In the genomic region with DNA sequence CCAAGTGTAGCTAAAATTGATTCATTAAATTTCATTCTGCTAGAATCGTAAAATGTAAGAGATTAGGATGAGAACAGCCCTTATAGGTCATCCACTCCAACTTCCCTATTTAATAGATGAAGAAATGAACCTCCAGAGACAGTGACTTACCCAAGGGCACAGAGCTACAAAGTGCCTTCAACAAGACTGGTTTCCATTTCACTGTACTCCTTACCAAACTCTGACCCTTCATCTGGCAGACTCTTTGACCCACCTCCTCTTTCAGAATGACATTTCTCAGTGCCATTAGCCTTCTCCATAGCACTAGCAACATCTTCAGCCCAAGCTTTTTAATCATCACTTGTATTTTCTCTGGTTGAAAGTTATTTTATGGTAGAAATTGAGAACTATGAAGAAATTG, we compare ENCODE assay signal across 14 cellular contexts.
A peak's percentile ranks its signal among the peaks of the same experiment; 100 is the strongest.
DNase-seq lines count a peak whose midpoint lies in the region; ATAC-seq and TF ChIP-seq lines count a peak whose summit lies in the region.
"Had no signal": no experiment of that assay in that cellular context is flagged by ENCODE, and none has a peak within 500 bp of the region (broad histone marks: within the 10 kb centered on the region; RNA-seq: fewer than 3 reads in every experiment).

No MANE protein-coding gene starts in this region.

- H3K36me3 ChIP-seq in SK-N-SH (replicated peaks in 1 of 2; ENCODE audit: control insufficient read depth in 1 of 2, insufficient read depth in 2 of 2, low read length in 1 of 2) (peaks cover 58 to 70% of the 10 kb centered on the region in 2 experiments), MM.1S (replicated peaks; ENCODE audit: insufficient read depth, low read length) (no peaks in the 10 kb centered on the region)

- DNase-seq in AML-193 (lab: John Stamatoyannopoulos, UW) (peak; percentile 32 to 43), HFFc6 (no peak), right cardiac atrium (no peak), DMS53 treated with DMSO at 0.1 percent for 48 hours (lab: John Stamatoyannopoulos, UW; ENCODE audit: unreplicated experiment) (no peak), SK-N-SH (no peak), MM.1S (no peak)
- DNase-seq: activated CD8-positive, alpha-beta T cell treated with anti-CD3 and anti-CD28 coated beads for 36 hours; foreskin keratinocyte; kidney glomerular epithelial cell; NCI-H524 treated with DMSO at 0.1 percent for 48 hours; T-cell had no signal

- H3K9me3 Mint-ChIP-seq in HFFc6 = peaks cover 3% of the 10 kb centered on the region; the same call in 1 of the 2 replicates
- H3K9me3 Mint-ChIP-seq: activated CD8-positive, alpha-beta T cell treated with anti-CD3 and anti-CD28 coated beads for 36 hours; dendritic cell treated with granulocyte-macrophage colony-stimulating factor and Interleukin-4, amounts not matched to agents 40 ng/mL and 50 ng/mL, for 4 days; T-cell had no signal

- H4K20me1 ChIP-seq in SK-N-SH (ENCODE audit: insufficient read depth) = no peaks in the 10 kb centered on the region; the same call in 1 of the 2 replicates
- H4K20me1 ChIP-seq in MM.1S (ENCODE audit: insufficient read depth, low read length) = no peaks in the 10 kb centered on the region

- no peaks in the 10 kb centered on the region for H3K9me3 ChIP-seq in right cardiac atrium (ENCODE audit: control insufficient read depth, low read length)
- H3K9me3 ChIP-seq in SK-N-SH = no peaks in the 10 kb centered on the region
- H3K9me3 ChIP-seq in MM.1S (replicated peaks; ENCODE audit: insufficient read depth, low read length) = no peaks in the 10 kb centered on the region

- TF ChIP-seq EP300 in SK-N-SH (IDR thresholded peaks at IDR 0.05; ENCODE audit: borderline replicate concordance in 1 of 2, low read depth in 1 of 2, low read length in 1 of 2) = no peak

- intact Hi-C loops in right cardiac atrium (cut with DNase I) = no loop called here

- H2AFZ ChIP-seq in SK-N-SH (ENCODE audit: low read depth) (no peak overlapping the region), MM.1S (ENCODE audit: low read length) (no peak overlapping the region)

- 73% methylated on average over 1 of the region's 1 CpG for WGBS in right cardiac atrium
- 80% methylated on average over 1 of the region's 1 CpG for WGBS in SK-N-SH (ENCODE audit: low lambda C conversion rate)

- H3K4me3 ChIP-seq in right cardiac atrium (ENCODE audit: low read length) = no peak overlapping the region
- no peak overlapping the region for H3K4me3 ChIP-seq in SK-N-SH (ENCODE audit: low read depth in 2 of 2, low read length in 1 of 2)
- no peak overlapping the region for H3K4me3 ChIP-seq in MM.1S (ENCODE audit: low read length)

- H3K27me3 Mint-ChIP-seq in HFFc6 (ENCODE audit: insufficient read depth) = peaks cover 39% of the 10 kb centered on the region
- H3K27me3 Mint-ChIP-seq: activated CD8-positive, alpha-beta T cell treated with anti-CD3 and anti-CD28 coated beads for 36 hours; dendritic cell treated with granulocyte-macrophage colony-stimulating factor and Interleukin-4, amounts not matched to agents 40 ng/mL and 50 ng/mL, for 4 days; T-cell had no signal

- no peak for TF ChIP-seq RAD21 in SK-N-SH (IDR thresholded peaks at IDR 0.05; ENCODE audit: low read length)

- H3K27me3 ChIP-seq in right cardiac atrium (ENCODE audit: control insufficient read depth, insufficient read depth) (no peaks in the 10 kb centered on the region), SK-N-SH (ENCODE audit: insufficient read depth) (no peaks in the 10 kb centered on the region), MM.1S (replicated peaks; ENCODE audit: insufficient read depth, low read length) (no peaks in the 10 kb centered on the region)
- H3K27me3 ChIP-seq: foreskin keratinocyte had no signal

- peaks cover 75% of the 10 kb centered on the region for H3K36me3 Mint-ChIP-seq in HFFc6 (ENCODE audit: low read depth)

- H3K4me1 ChIP-seq in right cardiac atrium (ENCODE audit: control insufficient read depth, insufficient read depth, low read length) = no peaks in the 10 kb centered on the region
- no peaks in the 10 kb centered on the region; a peak in 1 of 4 replicates for H3K4me1 ChIP-seq in SK-N-SH (ENCODE audit: control insufficient read depth in 1 of 2, insufficient read depth in 2 of 2, low read depth in 1 of 2, low read length in 1 of 2)
- no peaks in the 10 kb centered on the region for H3K4me1 ChIP-seq in MM.1S (ENCODE audit: low read length)
- H3K4me1 ChIP-seq: foreskin keratinocyte had no signal

- H3K4me3 Mint-ChIP-seq in HFFc6 = peak overlapping the region; percentile 3; the same call in 1 of the 2 replicates
- H3K4me3 Mint-ChIP-seq: activated CD8-positive, alpha-beta T cell treated with anti-CD3 and anti-CD28 coated beads for 36 hours; dendritic cell treated with granulocyte-macrophage colony-stimulating factor and Interleukin-4, amounts not matched to agents 40 ng/mL and 50 ng/mL, for 4 days; T-cell had no signal

- CTCF ChIA-PET in SK-N-SH (lab: Yijun Ruan, JAX) = no interaction called here

- ATAC-seq in GM18861 (IDR thresholded peaks at IDR 0.05; ENCODE audit: unreplicated experiment) = peak; percentile 79
- peak; percentile 74 for ATAC-seq in HG03469 (IDR thresholded peaks at IDR 0.05; ENCODE audit: unreplicated experiment)
- no peak for ATAC-seq in right cardiac atrium
- ATAC-seq: activated CD8-positive, alpha-beta T cell treated with anti-CD3 and anti-CD28 coated beads for 36 hours; foreskin keratinocyte; T-cell had no signal

- peaks cover 38% of the 10 kb centered on the region for H3F3A ChIP-seq in SK-N-SH (replicated peaks; ENCODE audit: insufficient read depth)
- no peaks in the 10 kb centered on the region for H3F3A ChIP-seq in MM.1S (ENCODE audit: insufficient read depth, low read length)

- no peak for TF ChIP-seq CTCF in HFFc6 (IDR thresholded peaks at IDR 0.05)
- no peak for TF ChIP-seq CTCF in SK-N-SH (IDR thresholded peaks at IDR 0.05)
- TF ChIP-seq CTCF in MM.1S (IDR thresholded peaks at IDR 0.05; ENCODE audit: low read length) = no peak

- peak overlapping the region; percentile 25 for H3K27ac Mint-ChIP-seq in HFFc6
- H3K27ac Mint-ChIP-seq: activated CD8-positive, alpha-beta T cell treated with anti-CD3 and anti-CD28 coated beads for 36 hours; dendritic cell treated with granulocyte-macrophage colony-stimulating factor and Interleukin-4, amounts not matched to agents 40 ng/mL and 50 ng/mL, for 4 days; T-cell had no signal

- peaks cover 30% of the 10 kb centered on the region for H3K79me2 ChIP-seq in SK-N-SH (ENCODE audit: insufficient read depth)
- H3K79me2 ChIP-seq in MM.1S (ENCODE audit: low read length) = no peaks in the 10 kb centered on the region

- H3K4me2 ChIP-seq in SK-N-SH (no peak overlapping the region), MM.1S (ENCODE audit: low read depth, low read length) (no peak overlapping the region)

- peaks cover 54% of the 10 kb centered on the region for H3K4me1 Mint-ChIP-seq in HFFc6 (ENCODE audit: low read depth)

- POLR2A ChIA-PET in SK-N-SH (lab: Yijun Ruan, JAX) = no interaction called here

- H3K27ac ChIP-seq in right cardiac atrium (ENCODE audit: low read length) (no peak overlapping the region), SK-N-SH (ENCODE audit: low read depth in 2 of 2, low read length in 1 of 2) (no peak overlapping the region), MM.1S (ENCODE audit: low read length) (no peak overlapping the region)
- H3K27ac ChIP-seq: foreskin keratinocyte had no signal

- H3K9me2 ChIP-seq in SK-N-SH (no peaks in the 10 kb centered on the region), MM.1S (replicated peaks; ENCODE audit: insufficient read depth, low read length) (no peaks in the 10 kb centered on the region)

- no peak overlapping the region for H3K9ac ChIP-seq in SK-N-SH
- no peak overlapping the region for H3K9ac ChIP-seq in MM.1S (ENCODE audit: low read length)

TF ChIP-seq in SK-N-SH, 30 proteins besides CTCF, POLR2A, EP300 and RAD21:
- no peak for TF ChIP-seq MXI1 (IDR thresholded peaks at IDR 0.05; ENCODE audit: low read depth, low read length)
- TF ChIP-seq CHD2 (IDR thresholded peaks at IDR 0.05; ENCODE audit: low read length, partially characterized antibody) = no peak
- TF ChIP-seq RXRA (IDR thresholded peaks at IDR 0.05; ENCODE audit: borderline replicate concordance, low read depth) = no peak
- no peak for TF ChIP-seq TEAD4 (IDR thresholded peaks at IDR 0.05; ENCODE audit: borderline replicate concordance, insufficient read depth)
- no peak for TF ChIP-seq MEF2A (IDR thresholded peaks at IDR 0.05; ENCODE audit: borderline replicate concordance, low read depth)
- TF ChIP-seq POLR2AphosphoS5 (IDR thresholded peaks at IDR 0.05; ENCODE audit: low read depth, low read length) = no peak

Comparison
In these comparisons a context has a peak if more than half of its experiments do, and no peak if none do; other contexts are left out.
1. DNase-seq: peak in AML-193 (2 of 2); none in HFFc6 (single experiment), right cardiac atrium (0 of 3), DMS53 treated with DMSO at 0.1 percent for 48 hours (single experiment), SK-N-SH (single experiment) and MM.1S (single experiment).
2. ATAC-seq: peak in GM18861 (single experiment) and HG03469 (single experiment); none in right cardiac atrium (0 of 2).